13 cellular contexts compared by ENCODE assay signal in the genomic region with DNA sequence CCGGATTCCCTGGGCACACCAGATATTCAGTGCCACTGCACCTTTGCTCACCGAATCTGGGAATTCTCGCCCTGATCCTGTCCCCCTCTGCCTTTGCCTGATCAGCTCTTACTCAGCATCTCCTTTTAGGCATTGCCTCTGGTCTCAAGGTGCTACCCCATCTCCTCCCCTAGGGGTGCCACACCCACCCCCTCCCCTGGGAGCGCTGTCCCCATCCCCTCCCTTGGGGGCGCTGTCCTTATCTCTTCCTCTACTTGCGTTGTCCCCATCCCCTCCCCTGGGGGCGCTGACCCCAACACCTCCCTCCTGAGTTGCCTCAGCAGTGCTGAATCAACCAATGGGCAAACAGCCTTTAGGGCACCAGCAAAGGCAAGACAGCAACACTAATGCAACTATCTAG.
A peak's percentile ranks its signal among the peaks of the same experiment; 100 is the strongest.
DNase-seq lines count a peak whose midpoint lies in the region; ATAC-seq, FAIRE-seq and TF ChIP-seq lines count a peak whose summit lies in the region.
"Had no signal": no experiment of that assay in that cellular context is flagged by ENCODE, and none has a peak within 500 bp of the region (broad histone marks: within the 10 kb centered on the region; RNA-seq: fewer than 3 reads in every experiment).

No MANE protein-coding gene starts in this region.

- 0 out of 2 replicates have a peak overlapping the region, but pooled peaks have one; percentile 53 for H2BK12ac ChIP-seq in H1 (ENCODE audit: low read depth, low read length)

- H3K27me3 Mint-ChIP-seq in activated T-cell treated with anti-CD3 and anti-CD28 coated beads, Interleukin-2, amount 50 U/mL, for 72 hours (ENCODE audit: low read depth) = peaks cover 6% of the 10 kb centered on the region

- ATAC-seq in activated T-cell treated with anti-CD3 and anti-CD28 coated beads, Interleukin-2, amount 50 U/mL, for 72 hours (replicated peaks in 1 of 2) = peak; percentile 26 to 37
- ATAC-seq in stimulated activated naive CD8-positive, alpha-beta T cell treated with anti-CD3 and anti-CD28 coated beads, Interleukin-15, Interleukin-2, amounts not matched to agents 100 U/mL and 50 U/mL, for 24 hours = no peak
- ATAC-seq in HG02981 (IDR thresholded peaks at IDR 0.05; ENCODE audit: unreplicated experiment) = no peak
- ATAC-seq: left lobe of liver, mucosa of descending colon had no signal

- 54% methylated on average over 5 of the region's 7 CpGs; no CpG with 5 or more reads in 1 of the 2 experiments for WGBS in H1 (ENCODE audit: extremely low coverage in 1 of 2, insufficient coverage in 1 of 2, insufficient read length in 1 of 2, insufficient replicate concordance in 2 of 2, low coverage in 1 of 2, low lambda C conversion rate in 2 of 2, missing lambda C conversion rate in 1 of 2), 2 experiments

- H3K23me2 ChIP-seq in H1 (ENCODE audit: low read depth, low read length) = no peaks in the 10 kb centered on the region

- no peaks in the 10 kb centered on the region for H3K79me2 ChIP-seq in KMS-11 (ENCODE audit: insufficient read depth, low read depth)
- no peaks in the 10 kb centered on the region for H3K79me2 ChIP-seq in H1 (ENCODE audit: control insufficient read depth in 1 of 2, insufficient read depth in 2 of 2, low read length in 2 of 2)

- H4K20me1 ChIP-seq in KMS-11 (ENCODE audit: insufficient read depth) (no peaks in the 10 kb centered on the region), H1 (replicated peaks in 1 of 2; ENCODE audit: control insufficient read depth in 1 of 2, insufficient read depth in 2 of 2, low read length in 2 of 2) (no peaks in the 10 kb centered on the region)

- no peak overlapping the region for H4K5ac ChIP-seq in H1 (ENCODE audit: insufficient read length, low read depth, low read length)

- H3K4ac ChIP-seq in H1 (replicated peaks; ENCODE audit: insufficient read length, low read depth, low read length) = no peak overlapping the region

- no peak overlapping the region for H4K91ac ChIP-seq in H1 (replicated peaks; ENCODE audit: insufficient read length, low read length)

- peak; percentile 62 to 72 for TF ChIP-seq RAD21 in H1 (IDR thresholded peaks at IDR 0.05 in 1 of 2, conservative IDR thresholded peaks at IDR 0.05 in 1 of 2; ENCODE audit: low read depth in 2 of 2, low read length in 2 of 2)

- POLR2A ChIA-PET in H1 (lab: Charles Lee; ENCODE audit: partially characterized antibody) = no interaction called here

- H3K36me3 ChIP-seq in KMS-11 (ENCODE audit: insufficient read depth) (no peaks in the 10 kb centered on the region), H1 (ENCODE audit: control insufficient read depth in 2 of 4, insufficient read depth in 4 of 4, low read length in 3 of 4) (no peaks in the 10 kb centered on the region)

- H3K79me1 ChIP-seq in H1 (ENCODE audit: low read depth, low read length) = no peaks in the 10 kb centered on the region

- H3K4me3 Mint-ChIP-seq in activated T-cell treated with anti-CD3 and anti-CD28 coated beads, Interleukin-2, amount 50 U/mL, for 72 hours = no peak overlapping the region

- no peak overlapping the region for H3K56ac ChIP-seq in H1 (replicated peaks; ENCODE audit: insufficient read length, low read depth, low read length)

- H2BK15ac ChIP-seq in H1 (ENCODE audit: low read length) = no peak overlapping the region

- no peaks in the 10 kb centered on the region for H3K27me3 ChIP-seq in KMS-11 (ENCODE audit: insufficient read depth, low read depth)
- H3K27me3 ChIP-seq in H1 (replicated peaks in 1 of 4; ENCODE audit: control insufficient read depth in 3 of 4, extremely low read depth in 1 of 4, insufficient read depth in 3 of 4, low read length in 3 of 4) = no peaks in the 10 kb centered on the region

- TF ChIP-seq CTCF in KMS-11 (conservative IDR thresholded peaks at IDR 0.05; ENCODE audit: low read depth, low read length) (0 out of 2 replicates have a peak, but pooled peaks have one; percentile 19), H1 (IDR thresholded peaks at IDR 0.05; ENCODE audit: control extremely low read depth in 1 of 3, insufficient read depth in 1 of 3, low read depth in 1 of 3, low read length in 3 of 3) (peak; percentile 94 to 100 (median 98))

- no peak overlapping the region for H3K14ac ChIP-seq in H1 (ENCODE audit: insufficient read length)

- H2AK5ac ChIP-seq in H1 (ENCODE audit: low read depth, low read length) = no peak overlapping the region

- TF ChIP-seq POLR2A in H1 (IDR thresholded peaks at IDR 0.05; ENCODE audit: control extremely low read depth in 1 of 2, low read depth in 2 of 2, low read length in 2 of 2) = no peak

- H3K4me3 ChIP-seq in KMS-11 (IDR thresholded peaks at IDR 0.05; ENCODE audit: insufficient read depth, low read depth, low read length) = no peak overlapping the region
- no peak overlapping the region for H3K4me3 ChIP-seq in H1 (ENCODE audit: extremely low read depth in 1 of 4, insufficient read depth in 2 of 4, low read depth in 3 of 4, low read length in 4 of 4)
- H3K4me3 ChIP-seq: mucosa of descending colon had no signal

- H3K9ac ChIP-seq in KMS-11 (no peak overlapping the region), H1 (replicated peaks in 1 of 4; ENCODE audit: extremely low read depth in 1 of 4, low read depth in 3 of 4, low read length in 3 of 4) (no peak overlapping the region)

- peak; percentile 11 to 20 for DNase-seq in activated T-cell treated with anti-CD3 and anti-CD28 coated beads, Interleukin-2, amount 50 U/mL, for 72 hours
- DNase-seq in activated T-cell treated with anti-CD3 and anti-CD28 coated beads for 4 hours = no peak
- DNase-seq in H1 (ENCODE audit: low read depth in 1 of 2, low spot score in 2 of 2) = peak; percentile 78 to 91
- DNase-seq in stimulated activated naive CD8-positive, alpha-beta T cell treated with anti-CD3 and anti-CD28 coated beads, Interleukin-15, Interleukin-2, amounts not matched to agents 100 U/mL and 50 U/mL, for 24 hours = peak; percentile 9
- no peak for DNase-seq in AG08395 (ENCODE audit: low spot score)
- DNase-seq in NCI-H1048 (lab: John Stamatoyannopoulos, UW) = no peak
- DNase-seq: mucosa of descending colon, NCI-H1092 treated with DMSO at 0.1 percent for 48 hours, NCI-H526 had no signal

- H3K9me3 ChIP-seq in H1 (ENCODE audit: insufficient read depth in 2 of 2, low read depth in 1 of 2, low read length in 1 of 2) = no peaks in the 10 kb centered on the region
- H3K9me3 ChIP-seq: mucosa of descending colon had no signal

- CTCF ChIA-PET in H1 (lab: Charles Lee; ENCODE audit: partially characterized antibody) = interaction anchor here (0.5 to 2.4 kb wide), 13 partner anchors 10 to 256 kb away, joined by 3 to 14 read pairs (median 3); no protein-coding TSS in a partner anchor

- H3K4me1 ChIP-seq in KMS-11 (ENCODE audit: low read depth, poor library complexity, severe bottlenecking) (no peaks in the 10 kb centered on the region), H1 (replicated peaks in 1 of 4; ENCODE audit: control insufficient read depth in 3 of 4, insufficient read depth in 4 of 4, low read length in 3 of 4) (peaks cover 0 to 3% (median 1%) of the 10 kb centered on the region in 4 experiments; a peak in 2 of 7 replicates)

- no peak overlapping the region for H4K8ac ChIP-seq in H1 (ENCODE audit: extremely low read depth, insufficient read depth, low read length)

- H3K18ac ChIP-seq in H1 (ENCODE audit: extremely low read depth, low read length) = no peak overlapping the region; the same call in 1 of the 2 replicates

- H3K4me2 ChIP-seq in KMS-11 (no peak overlapping the region), H1 (ENCODE audit: insufficient read depth in 1 of 2, low read depth in 2 of 2, low read length in 2 of 2) (no peak overlapping the region)

- peak; percentile 88 for FAIRE-seq in H1 (lab: Jason Lieb, UNC)
- FAIRE-seq: RCC 7860 had no signal

- no peak overlapping the region for H2BK5ac ChIP-seq in H1 (ENCODE audit: low read depth, low read length)

- no peak overlapping the region for H3K23ac ChIP-seq in H1 (ENCODE audit: insufficient read length)

- no peak overlapping the region for H2AFZ ChIP-seq in KMS-11 (ENCODE audit: low read depth)
- H2AFZ ChIP-seq in H1 (ENCODE audit: low read length) = no peak overlapping the region

- no peak overlapping the region for H3K27ac ChIP-seq in KMS-11
- no peak overlapping the region for H3K27ac ChIP-seq in H1 (ENCODE audit: low read depth, low read length)

- no peaks in the 10 kb centered on the region for H3K9me3 Mint-ChIP-seq in activated T-cell treated with anti-CD3 and anti-CD28 coated beads, Interleukin-2, amount 50 U/mL, for 72 hours

- H3K27ac Mint-ChIP-seq in activated T-cell treated with anti-CD3 and anti-CD28 coated beads, Interleukin-2, amount 50 U/mL, for 72 hours = no peak overlapping the region

- H3K4me1 Mint-ChIP-seq in activated T-cell treated with anti-CD3 and anti-CD28 coated beads, Interleukin-2, amount 50 U/mL, for 72 hours (ENCODE audit: low read depth) = no peaks in the 10 kb centered on the region

- H2BK120ac ChIP-seq in H1 (replicated peaks; ENCODE audit: low read depth, low read length) = no peak overlapping the region

- no peak overlapping the region for H2BK20ac ChIP-seq in H1 (ENCODE audit: low read length)

- H3K36me3 Mint-ChIP-seq in activated T-cell treated with anti-CD3 and anti-CD28 coated beads, Interleukin-2, amount 50 U/mL, for 72 hours (ENCODE audit: insufficient read depth in 2 of 2) = no peaks in the 10 kb centered on the region

- no peak for TF ChIP-seq EP300 in H1 (IDR thresholded peaks at IDR 0.05; ENCODE audit: borderline replicate concordance in 1 of 2, low read depth in 2 of 2, low read length in 2 of 2)

TF ChIP-seq in H1, 55 proteins besides CTCF, POLR2A, EP300 and RAD21 (continues in another document):
- TF ChIP-seq CBX5 (IDR thresholded peaks at IDR 0.05; ENCODE audit: low read depth, low read length) (no peak), NRF1 (IDR thresholded peaks at IDR 0.05; ENCODE audit: low read depth, low read length) (no peak), TAF7 (optimal IDR thresholded peaks at IDR 0.05; ENCODE audit: borderline replicate concordance, low read depth, low read length) (no peak), JUN (IDR thresholded peaks at IDR 0.05; ENCODE audit: low read depth, low read length) (no peak), POLR2AphosphoS5 (IDR thresholded peaks at IDR 0.05; ENCODE audit: low read depth, low read length) (no peak), MAFK (IDR thresholded peaks at IDR 0.05; ENCODE audit: low read depth, low read length) (peak; percentile 43; the same call in 1 of the 2 replicates), SAP30 (IDR thresholded peaks at IDR 0.05; ENCODE audit: insufficient read depth, insufficient replicate concordance, low read length) (no peak), RXRA (IDR thresholded peaks at IDR 0.05; ENCODE audit: insufficient read depth, low read depth, low read length) (no peak), RNF2 (IDR thresholded peaks at IDR 0.05; ENCODE audit: borderline replicate concordance, low read depth, low read length, missing control alignments, poor library complexity, severe bottlenecking) (no peak), ASH2L (IDR thresholded peaks at IDR 0.05; ENCODE audit: low read length) (no peak), KDM1A (IDR thresholded peaks at IDR 0.05; ENCODE audit: borderline replicate concordance, low read length) (peak; percentile 63; the same call in 1 of the 2 replicates), CEBPB (IDR thresholded peaks at IDR 0.05; ENCODE audit: low read depth, low read length) (no peak), FOSL1 (IDR thresholded peaks at IDR 0.05; ENCODE audit: insufficient read depth, low read depth, low read length) (no peak)

Comparison
In these comparisons a context has a peak if more than half of its experiments do, and no peak if none do; other contexts are left out.
1. DNase-seq: peak in activated T-cell treated with anti-CD3 and anti-CD28 coated beads, Interleukin-2, amount 50 U/mL, for 72 hours (2 of 2), H1 (2 of 2) and stimulated activated naive CD8-positive, alpha-beta T cell treated with anti-CD3 and anti-CD28 coated beads, Interleukin-15, Interleukin-2, amounts not matched to agents 100 U/mL and 50 U/mL, for 24 hours (single experiment); none in activated T-cell treated with anti-CD3 and anti-CD28 coated beads for 4 hours (single experiment), AG08395 (single experiment) and NCI-H1048 (single experiment).
2. ATAC-seq: peak in activated T-cell treated with anti-CD3 and anti-CD28 coated beads, Interleukin-2, amount 50 U/mL, for 72 hours (2 of 2); none in stimulated activated naive CD8-positive, alpha-beta T cell treated with anti-CD3 and anti-CD28 coated beads, Interleukin-15, Interleukin-2, amounts not matched to agents 100 U/mL and 50 U/mL, for 24 hours (single experiment) and HG02981 (single experiment).